ENCODE assay signal across 10 cellular contexts in the genomic region with DNA sequence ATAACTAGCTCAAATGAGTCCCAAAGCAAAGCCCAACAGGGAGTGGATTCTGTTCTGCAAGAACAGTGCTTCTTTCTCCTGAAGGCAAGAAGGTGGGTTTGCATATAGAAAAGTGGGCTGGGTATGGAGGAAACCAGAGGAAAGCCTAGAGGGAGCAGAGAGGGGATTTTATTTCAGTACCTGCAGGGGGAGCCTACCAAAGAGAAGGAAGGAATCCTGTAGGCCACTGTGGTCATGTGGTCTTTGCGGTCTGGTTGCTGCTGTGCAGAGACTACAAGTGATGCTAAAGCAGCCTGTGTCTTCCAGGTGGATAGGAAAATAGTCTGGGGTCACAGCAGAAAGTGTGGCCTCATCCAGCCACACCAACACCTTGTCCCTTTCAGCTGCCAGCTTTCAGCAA. TPM values are rescaled to one million over a fixed set of nuclear protein-coding genes. Genes with fewer than 3 reads are reported as not detected.
DNase-seq lines count a peak whose midpoint lies in the region; ATAC-seq, FAIRE-seq and TF ChIP-seq lines count a peak whose summit lies in the region.
"Had no signal": no experiment of that assay in that cellular context is flagged by ENCODE, and none has a peak within 500 bp of the region (broad histone marks: within the 10 kb centered on the region; RNA-seq: fewer than 3 reads in every experiment).

No MANE protein-coding gene starts in this region.

- H3K4me2 ChIP-seq in HCT116 (ENCODE audit: low read length): no peak overlapping the region

- H2AFZ ChIP-seq in HCT116 (ENCODE audit: low read depth, low read length, poor library complexity, severe bottlenecking): no peak overlapping the region

- no peak for TF ChIP-seq POLR2A in HCT116 (IDR thresholded peaks at IDR 0.05; ENCODE audit: borderline replicate concordance, extremely low read depth, insufficient read depth, insufficient read length)

- no peak for TF ChIP-seq RAD21 in HCT116 (IDR thresholded peaks at IDR 0.05; ENCODE audit: low read depth)

- FAIRE-seq in kidney (lab: Jason Lieb, UNC): no peak

- intact Hi-C loops in HCT116 (cut with micrococcal nuclease): no loop called here
- intact Hi-C loops in kidney (cut with DNase I): no loop called here

- no peak overlapping the region for H3K27ac ChIP-seq in CD8-positive, alpha-beta memory T cell (ENCODE audit: low read depth, low read length)
- H3K27ac ChIP-seq in HCT116 (ENCODE audit: low read depth, low read length) (no peak overlapping the region), WERI-Rb-1 (no peak overlapping the region), kidney (ENCODE audit: low read depth in 2 of 2, low read length in 2 of 2) (no peak overlapping the region)

- ATAC-seq in HCT116 (peak; percentile 93), HG02642 (IDR thresholded peaks at IDR 0.05; ENCODE audit: poor library complexity, unreplicated experiment) (no peak), HG02973 (IDR thresholded peaks at IDR 0.05; ENCODE audit: unreplicated experiment) (no peak), HG03571 (IDR thresholded peaks at IDR 0.05; ENCODE audit: unreplicated experiment) (no peak)
- ATAC-seq: activated T-helper 17 cell treated with anti-CD3 and anti-CD28 coated beads, Interleukin-2, amount 50 U/mL, for 72 hours had no signal

- RAD21 ChIA-PET in HCT116 (lab: Charles Lee; ENCODE audit: low non-redundant PET in 1 of 2, low total read pairs in 2 of 2, uncharacterized antibody in 2 of 2, unreplicated experiment in 2 of 2): no interaction called here

- no peaks in the 10 kb centered on the region for H3K36me3 ChIP-seq in CD8-positive, alpha-beta memory T cell (ENCODE audit: insufficient read depth, low read length)
- no peaks in the 10 kb centered on the region for H3K36me3 ChIP-seq in HCT116 (ENCODE audit: control insufficient read depth in 1 of 2, insufficient read depth in 2 of 2, low read length in 2 of 2)
- no peaks in the 10 kb centered on the region for H3K36me3 ChIP-seq in WERI-Rb-1
- H3K36me3 ChIP-seq in kidney (ENCODE audit: control insufficient read depth in 1 of 2, insufficient read depth in 2 of 2, low read length in 2 of 2): no peaks in the 10 kb centered on the region

- no peaks in the 10 kb centered on the region for H3K36me3 Mint-ChIP-seq in CD8-positive, alpha-beta memory T cell

- no peaks in the 10 kb centered on the region for H3K9me2 ChIP-seq in HCT116 (ENCODE audit: insufficient read depth)

- no peaks in the 10 kb centered on the region for H3K79me2 ChIP-seq in HCT116 (ENCODE audit: insufficient read depth, low read length)

- H3K4me1 ChIP-seq in CD8-positive, alpha-beta memory T cell (ENCODE audit: insufficient read depth, low read length): no peaks in the 10 kb centered on the region
- H3K4me1 ChIP-seq in HCT116 (ENCODE audit: control insufficient read depth in 1 of 2, insufficient read depth in 2 of 2, low read length in 2 of 2) (no peaks in the 10 kb centered on the region), kidney (ENCODE audit: control insufficient read depth in 1 of 2, insufficient read depth in 1 of 2, low read depth in 1 of 2, low read length in 2 of 2) (no peaks in the 10 kb centered on the region)

- CTCF ChIA-PET in CD8-positive, alpha-beta memory T cell (lab: Charles Lee): interaction anchor here (1.0 to 16.1 kb wide), 3 partner anchors 8 to 235 kb away, joined by 3 to 180 read pairs (median 3); no protein-coding TSS in a partner anchor
- CTCF ChIA-PET in HCT116 (lab: Charles Lee): interaction anchor here (1.1 kb wide), 1 partner anchor 235 kb away, joined by 3 read pairs; no protein-coding TSS in a partner anchor

- H3K4me3 ChIP-seq in CD8-positive, alpha-beta memory T cell (ENCODE audit: low read length): no peak overlapping the region
- H3K4me3 ChIP-seq in HCT116 (replicated peaks in 1 of 2; ENCODE audit: low read depth in 1 of 2, low read length in 2 of 2): no peak overlapping the region
- no peak overlapping the region for H3K4me3 ChIP-seq in WERI-Rb-1 (ENCODE audit: low read depth, low read length)
- H3K4me3 ChIP-seq in kidney (ENCODE audit: low read length in 2 of 2): no peak overlapping the region

- no TSS peak for BruUV-seq in HCT116 (replicated peaks; lab: Mats Ljungman, UMichigan)

- POLR2A ChIA-PET in CD8-positive, alpha-beta memory T cell (lab: Charles Lee): no interaction called here
- POLR2A ChIA-PET in HCT116 (lab: Charles Lee): no interaction called here

- peaks cover 8 to 28% of the 10 kb centered on the region in 2 donors for H3K27me3 Mint-ChIP-seq in CD8-positive, alpha-beta memory T cell

- no peak overlapping the region for H3K4me3 Mint-ChIP-seq in CD8-positive, alpha-beta memory T cell
- H3K4me3 Mint-ChIP-seq: activated T-helper 17 cell treated with anti-CD3 and anti-CD28 coated beads, Interleukin-2, amount 50 U/mL, for 72 hours had no signal

- no peaks in the 10 kb centered on the region for H3K27me3 ChIP-seq in CD8-positive, alpha-beta memory T cell (ENCODE audit: insufficient read depth, low read length, poor library complexity, severe bottlenecking)
- H3K27me3 ChIP-seq in HCT116 (ENCODE audit: insufficient read depth, low read length) (peaks cover 41% of the 10 kb centered on the region), WERI-Rb-1 (ENCODE audit: insufficient read depth, low read depth, severe bottlenecking) (no peaks in the 10 kb centered on the region)

- H3K9ac ChIP-seq in HCT116 (ENCODE audit: low read length) (no peak overlapping the region), kidney (ENCODE audit: low read length in 2 of 2) (no peak overlapping the region)

- H4K20me1 ChIP-seq in HCT116 (ENCODE audit: insufficient read depth): no peaks in the 10 kb centered on the region

- no peaks in the 10 kb centered on the region for H3K9me3 Mint-ChIP-seq in CD8-positive, alpha-beta memory T cell
- H3K9me3 Mint-ChIP-seq: activated T-helper 17 cell treated with anti-CD3 and anti-CD28 coated beads, Interleukin-2, amount 50 U/mL, for 72 hours had no signal

- H3K27ac Mint-ChIP-seq in CD8-positive, alpha-beta memory T cell: no peak overlapping the region
- H3K27ac Mint-ChIP-seq: activated T-helper 17 cell treated with anti-CD3 and anti-CD28 coated beads, Interleukin-2, amount 50 U/mL, for 72 hours had no signal

- H3K9me3 ChIP-seq in CD8-positive, alpha-beta memory T cell (ENCODE audit: low read length): no peaks in the 10 kb centered on the region
- H3K9me3 ChIP-seq in HCT116 (ENCODE audit: control insufficient read depth in 1 of 2, insufficient read depth in 1 of 2, low read depth in 1 of 2, low read length in 2 of 2): no peaks in the 10 kb centered on the region
- H3K9me3 ChIP-seq in WERI-Rb-1 (ENCODE audit: severe bottlenecking): no peaks in the 10 kb centered on the region
- H3K9me3 ChIP-seq in kidney (ENCODE audit: control insufficient read depth in 1 of 2, low read length in 2 of 2): no peaks in the 10 kb centered on the region

- peak in 4 of 5 donors; percentile 24 to 58 (median 38) for DNase-seq in CD8-positive, alpha-beta memory T cell
- no peak for DNase-seq in HCT116 (ENCODE audit: low read depth, low spot score)
- DNase-seq in WERI-Rb-1: no peak
- DNase-seq in kidney: no peak
- DNase-seq in Ammon's horn (ENCODE audit: low spot score): no peak

- peaks cover 8 to 10% (median 9%) of the 10 kb centered on the region in 3 donors for H3K4me1 Mint-ChIP-seq in CD8-positive, alpha-beta memory T cell
- H3K4me1 Mint-ChIP-seq: activated T-helper 17 cell treated with anti-CD3 and anti-CD28 coated beads, Interleukin-2, amount 50 U/mL, for 72 hours had no signal

- TF ChIP-seq CTCF in HCT116 (IDR thresholded peaks at IDR 0.05 in 2 of 3, conservative IDR thresholded peaks at IDR 0.05 in 1 of 3; ENCODE audit: borderline replicate concordance in 1 of 3, insufficient read depth in 1 of 3, low read depth in 2 of 3, low read length in 2 of 3) (peak in 2 of 3 experiments; percentile 31 to 42; a peak in 4 of 6 replicates), WERI-Rb-1 (IDR thresholded peaks at IDR 0.05; ENCODE audit: low read depth, low read length) (peak; percentile 30; the same call in 1 of the 2 replicates), kidney (IDR thresholded peaks at IDR 0.05; ENCODE audit: borderline replicate concordance, extremely low read depth, insufficient read depth) (peak; percentile 17)

TF ChIP-seq in HCT116, 20 proteins besides CTCF, POLR2A, EP300 and RAD21:
- TF ChIP-seq SRF (IDR thresholded peaks at IDR 0.05; ENCODE audit: low read depth) (no peak), EGR1 (IDR thresholded peaks at IDR 0.05; ENCODE audit: low read depth) (no peak), TCF7L2 (IDR thresholded peaks at IDR 0.05; ENCODE audit: borderline replicate concordance, extremely low read depth, insufficient read depth, insufficient read length) (no peak)

RNA-seq across cellular contexts. Expression of gene ZBTB16, which starts 33.2 kb away (rescaled TPM):
- 1 to 10 TPM; 2.1 to 2.2 TPM for total RNA-seq in CD8-positive, alpha-beta memory T cell
- 71.9 TPM for polyA plus RNA-seq in CD8-positive, alpha-beta memory T cell
- total RNA-seq in HCT116 (2021; ENCODE audit: unreplicated experiment) (0.30 TPM), kidney (126 TPM)
- polyA plus RNA-seq in HCT116 (2012): not detected in 2 replicates
- 2.5 TPM for polyA plus RNA-seq in kidney (ENCODE audit: insufficient read depth, low read depth, low replicate concordance)

RNA-seq across cellular contexts. Expression of gene HTR3A, which starts 51.4 kb away (rescaled TPM):
- total RNA-seq in CD8-positive, alpha-beta memory T cell: not detected
- not detected for polyA plus RNA-seq in CD8-positive, alpha-beta memory T cell
- total RNA-seq in HCT116 (2021; ENCODE audit: unreplicated experiment) (0.12 TPM), kidney (1.1 TPM)
- not detected in 2 replicates for polyA plus RNA-seq in HCT116 (2012)
- polyA plus RNA-seq in kidney (ENCODE audit: insufficient read depth, low read depth, low replicate concordance): not detected
- total RNA-seq: activated T-helper 17 cell treated with anti-CD3 and anti-CD28 coated beads, Interleukin-2, amount 50 U/mL, for 72 hours; liver had no signal
- polyA plus RNA-seq: liver had no signal

Comparison
In these comparisons a context has a peak if more than half of its experiments do, and no peak if none do; other contexts are left out.
1. DNase-seq: peak in CD8-positive, alpha-beta memory T cell (4 of 5); none in HCT116 (single experiment), WERI-Rb-1 (single experiment), kidney (single experiment) and Ammon's horn (single experiment).
2. RNA of gene ZBTB16, which starts 33.2 kb away (total RNA-seq): 126 TPM in kidney (single experiment); 2.1 to 2.2 TPM in CD8-positive, alpha-beta memory T cell and 0.30 TPM in HCT116 (single experiment); every median in the first group is over 10 times any median in the second.
3. Peak in every context shown above with its lines, with median percentiles within 50 percentile points of each other: CTCF ChIP-seq.